Comparison of ENCODE assay signal across 23 cellular contexts in the genomic region with DNA sequence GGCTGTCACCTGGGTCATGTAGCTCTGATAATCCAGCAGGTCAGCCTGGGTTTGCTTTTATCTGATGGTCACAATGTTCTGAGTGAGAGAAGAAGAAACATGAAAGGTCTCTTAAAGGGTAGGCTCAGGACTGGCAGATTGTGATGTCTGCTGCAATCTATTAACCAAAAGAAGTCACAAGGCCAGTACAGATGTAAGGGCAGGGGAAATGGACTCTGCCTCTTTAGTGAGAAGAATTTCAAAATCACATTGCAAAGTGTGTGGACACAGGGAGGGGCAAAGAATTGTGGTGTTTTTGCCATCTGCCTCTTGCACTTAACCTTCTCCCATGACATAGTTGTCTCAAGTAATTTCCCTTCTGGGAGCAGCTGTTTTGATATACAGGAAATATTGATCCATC. TPM values are rescaled to one million over a fixed set of nuclear protein-coding genes. Genes with fewer than 3 reads are reported as not detected.
"Had no signal": no experiment of that assay in that cellular context is flagged by ENCODE, and none has a peak within 500 bp of the region (broad histone marks: within the 10 kb centered on the region; RNA-seq: fewer than 3 reads in every experiment).

No MANE protein-coding gene starts in this region.

- DNase-seq: activated B cell treated with CpG ODN at 0.5 μM for 24 hours; activated CD4-positive, alpha-beta T cell treated with anti-CD3 and anti-CD28 coated beads for 36 hours; activated CD4-positive, alpha-beta T cell treated with anti-CD3 and anti-CD28 coated beads, Interleukin-2, amount 50 U/mL, for 48 hours; activated CD8-positive, alpha-beta memory T cell treated with anti-CD3 and anti-CD28 coated beads, Interleukin-2, amount 50 U/mL, for 48 hours; activated naive CD4-positive, alpha-beta T cell; activated T-cell treated with anti-CD3 and anti-CD28 coated beads, Interleukin-2, amount 50 U/mL, for 4 hours; cerebellar nuclear complex; cortex of kidney; endodermal cell; heart right ventricle; kidney; left lung; nephron progenitor cell; occipital lobe; posterior cingulate gyrus; stimulated activated CD4-positive, alpha-beta T cell treated with anti-CD3 and anti-CD28 coated beads, Interleukin-12 subunit alpha, Interleukin-12 subunit beta, amount 100 ng/mL, for 4 hours; substantia nigra; T1000; thyroid gland; upper lobe of right lung had no signal

- H3K36me3 ChIP-seq: breast epithelium, heart right ventricle, left lung, thyroid gland, upper lobe of right lung had no signal

- H3K9me3 ChIP-seq: breast epithelium, heart right ventricle, left lung, thyroid gland, upper lobe of right lung had no signal

- H3K4me3 ChIP-seq: breast epithelium, heart right ventricle, left lung, thyroid gland, upper lobe of right lung had no signal

- FAIRE-seq: kidney had no signal

- H3K27ac ChIP-seq: breast epithelium, heart right ventricle, left lung, thyroid gland, upper lobe of right lung had no signal

- ATAC-seq: activated CD4-positive, alpha-beta T cell treated with anti-CD3 and anti-CD28 coated beads for 36 hours; activated T-cell treated with anti-CD3 and anti-CD28 coated beads, Interleukin-2, amount 50 U/mL, for 4 hours; left lung; upper lobe of right lung had no signal

- H3K4me1 ChIP-seq: breast epithelium, left lung, thyroid gland, upper lobe of right lung had no signal

- H3K27me3 ChIP-seq: left lung, thyroid gland, upper lobe of right lung had no signal

RNA-seq across cellular contexts. Expression of a gene that starts 40.9 kb away (rescaled TPM):
- total RNA-seq: activated B cell treated with CpG ODN at 0.5 μM for 24 hours; activated CD4-positive, alpha-beta T cell treated with anti-CD3 and anti-CD28 coated beads for 36 hours; activated CD8-positive, alpha-beta memory T cell treated with anti-CD3 and anti-CD28 coated beads for 36 hours; activated T-cell treated with anti-CD3 and anti-CD28 coated beads, Interleukin-2, amount 50 U/mL, for 4 hours; activated T-helper 2 cell treated with anti-CD3 and anti-CD28 coated beads, Interferon-gamma antibody, Interleukin-2, Interleukin-4, amounts not matched to agents 10 μg/mL and 5 μg/mL and 100 μg/mL, durations not matched to agents 14 hours and 24 hours and 36 hours; left lung; upper lobe of right lung had no signal
